ENCODE assay signal across 8 cellular contexts in genomic region chr4:102825261-102826071, GRCh38. TPM values are rescaled to one million over a fixed set of nuclear protein-coding genes. Genes with fewer than 3 reads are reported as not detected.
A peak's percentile ranks its signal among the peaks of the same experiment; 100 is the strongest.
DNase-seq lines count a peak whose midpoint lies in the region; ATAC-seq and TF ChIP-seq lines count a peak whose summit lies in the region.

No MANE protein-coding gene starts in this region.

- peak overlapping the region; percentile 99 for H3K27ac ChIP-seq in HUES6 (ENCODE audit: low read depth, low read length)
- peak overlapping the region; percentile 99 for H3K27ac ChIP-seq in SJSA1
- peak overlapping the region; percentile 99 for H3K27ac ChIP-seq in mammary epithelial cell (ENCODE audit: insufficient read depth, low read depth, low read length)

- H3K79me2 ChIP-seq in mammary epithelial cell (ENCODE audit: insufficient read depth, low read length), result peaks cover 78% of the 10 kb centered on the region

- no peak for TF ChIP-seq CTCF in mammary epithelial cell (conservative IDR thresholded peaks at IDR 0.05 in 1 of 2, IDR thresholded peaks at IDR 0.05 in 1 of 2; ENCODE audit: extremely low read depth in 1 of 2, insufficient read depth in 1 of 2, low read depth in 1 of 2, low read length in 2 of 2)

- H3K4me2 ChIP-seq in mammary epithelial cell (ENCODE audit: insufficient read depth, low read depth, low read length), result peak overlapping the region; percentile 86

- CTCF ChIA-PET in mammary epithelial cell (lab: Charles Lee; ENCODE audit: low non-redundant PET), result interaction anchor here (0.6 kb wide), 2 partner anchors 72 to 395 kb away, joined by 8 to 19 read pairs; no protein-coding TSS in a partner anchor

- no peak overlapping the region for H2AFZ ChIP-seq in mammary epithelial cell (ENCODE audit: low read depth, low read length)

- H3K9ac ChIP-seq in HUES6 (ENCODE audit: low read length) (peak overlapping the region; percentile 100), mammary epithelial cell (ENCODE audit: insufficient read depth, low read length) (peak overlapping the region; percentile 99)

- H3K9me3 ChIP-seq in HUES6 (ENCODE audit: control insufficient read depth, insufficient read depth, low read depth, low read length), result no peaks in the 10 kb centered on the region
- H3K9me3 ChIP-seq in SJSA1 (replicated peaks), result no peaks in the 10 kb centered on the region
- H3K9me3 ChIP-seq in mammary epithelial cell (replicated peaks; ENCODE audit: insufficient read depth, low read length), result no peaks in the 10 kb centered on the region

- H3K4me3 ChIP-seq in HUES6 (ENCODE audit: low read depth, low read length) (peak overlapping the region; percentile 97), SJSA1 (peak overlapping the region; percentile 87), mammary epithelial cell (replicated peaks in 1 of 3; ENCODE audit: insufficient read depth in 1 of 3, low read depth in 2 of 3, low read length in 3 of 3) (peak overlapping the region; percentile 92 to 93 (median 93))

- no peak for ATAC-seq in HG02588 (IDR thresholded peaks at IDR 0.05; ENCODE audit: unreplicated experiment)

- dilution Hi-C loops in mammary epithelial cell (cut with HindIII; ENCODE audit: low sequenced_read_pairs), result no loop called here

- peaks cover 16% of the 10 kb centered on the region for H4K20me1 ChIP-seq in mammary epithelial cell (ENCODE audit: insufficient read depth, low read length)

- 2% methylated on average over 21 of the region's 23 CpGs for WGBS in mammary epithelial cell (ENCODE audit: low coverage, missing lambda C conversion rate)

- intact Hi-C loops in mammary epithelial cell (cut with micrococcal nuclease), result loop anchor here (1.0 to 5.0 kb wide), 6 partner anchors 8 to 323 kb away; partner anchors contain the start of genes MANBA and NFKB1

- H3K27me3 ChIP-seq in HUES6 (ENCODE audit: control insufficient read depth, insufficient read depth, low read length) (no peaks in the 10 kb centered on the region), SJSA1 (replicated peaks) (no peaks in the 10 kb centered on the region), mammary epithelial cell (ENCODE audit: insufficient read depth, low read length) (no peaks in the 10 kb centered on the region)

- in situ Hi-C loops in mammary epithelial cell (cut with MboI; ENCODE audit: low sequenced_read_pairs in 2 of 2), result loop anchor here in 1 of 2 donors (5.0 kb wide), 1 partner anchor 192 kb away; the partner anchor contains the start of gene SLC9B1

- H3K36me3 ChIP-seq in HUES6 (ENCODE audit: control insufficient read depth, insufficient read depth, low read length) (peaks cover 42% of the 10 kb centered on the region), SJSA1 (peaks cover 61% of the 10 kb centered on the region), mammary epithelial cell (ENCODE audit: insufficient read depth, low read length) (peaks cover 4% of the 10 kb centered on the region)

- peaks cover 44% of the 10 kb centered on the region for H3K4me1 ChIP-seq in HUES6 (ENCODE audit: control insufficient read depth, insufficient read depth, low read length)
- H3K4me1 ChIP-seq in SJSA1 (replicated peaks), result peaks cover 32% of the 10 kb centered on the region
- H3K4me1 ChIP-seq in mammary epithelial cell (ENCODE audit: insufficient read depth, low read length), result peaks cover 17% of the 10 kb centered on the region

- TSS peak; percentile 24 for BruUV-seq in mammary epithelial cell (replicated peaks; lab: Mats Ljungman, UMichigan)

- DNase-seq in DMS153 treated with DMSO at 0.1 percent for 48 hours (lab: John Stamatoyannopoulos, UW; ENCODE audit: unreplicated experiment), result peak; percentile 26
- peak in 1 of 2 experiments; percentile 67 for DNase-seq in SJSA1 (ENCODE audit: low read depth in 1 of 2, low spot score in 2 of 2)
- peak; percentile 83 for DNase-seq in mammary epithelial cell
- DNase-seq in kidney tubule cell (ENCODE audit: low spot score), result peak; percentile 77
- DNase-seq in stimulated activated naive CD4-positive, alpha-beta T cell treated with Interleukin-2 at 50 U/mL for 16 hours (lab: John Stamatoyannopoulos, UW), result peak; percentile 8
- DNase-seq in mesenteric fat pad (ENCODE audit: low spot score), result no peak

RNA-seq across cellular contexts. Expression of gene UBE2D3, which starts 1.9 kb away (rescaled TPM):
- total RNA-seq in SJSA1 (2014; rRNA removed; shearing (Covaris generic)), result 287 and 481 TPM in 2 replicates
- 100 to 1,000 TPM; 338 to 352 TPM for total RNA-seq in mammary epithelial cell
- 311 TPM for polyA plus RNA-seq in mammary epithelial cell
- 367 TPM for polyA minus RNA-seq in mammary epithelial cell
- total RNA-seq in mesenteric fat pad, result 316 TPM

RNA-seq across cellular contexts. Expression of gene CISD2, which starts 43.3 kb away (rescaled TPM):
- 60.9 and 88.6 TPM in 2 replicates for total RNA-seq in SJSA1 (2014; rRNA removed; shearing (Covaris generic))
- total RNA-seq in mammary epithelial cell, result 10 to 100 TPM; 23.0 to 26.8 TPM
- 19.2 TPM for polyA plus RNA-seq in mammary epithelial cell
- polyA minus RNA-seq in mammary epithelial cell, result 14.8 TPM
- total RNA-seq in mesenteric fat pad, result 25.7 TPM
